Comparison of ENCODE assay signal across 37 cellular contexts in genomic region chr6:17206566-17207072, GRCh38.
"Had no signal": no experiment of that assay in that cellular context is flagged by ENCODE, and none has a peak within 500 bp of the region (broad histone marks: within the 10 kb centered on the region; RNA-seq: fewer than 3 reads in every experiment).

No MANE protein-coding gene starts in this region.

- FAIRE-seq: astrocyte, TTC549 had no signal

- H3K27ac ChIP-seq: adrenal gland, body of pancreas, brain microvascular endothelial cell, breast epithelium, VCaP had no signal

- H3K9me3 ChIP-seq: adrenal gland, body of pancreas had no signal

- DNase-seq: activated B cell treated with CpG ODN at 0.5 μM for 24 hours; activated CD4-positive, alpha-beta memory T cell treated with anti-CD3 and anti-CD28 coated beads for 36 hours; activated CD4-positive, alpha-beta T cell treated with anti-CD3 and anti-CD28 coated beads for 4 hours; activated CD4-positive, alpha-beta T cell treated with anti-CD3 and anti-CD28 coated beads, Interleukin-2, amount 10 ng/mL, durations not matched to agents 24 days and 14 days; activated CD4-positive, alpha-beta T cell treated with anti-CD3 and anti-CD28 coated beads, Interleukin-2, amount 50 U/mL, for 1 hour; activated CD4-positive, alpha-beta T cell treated with anti-CD3 and anti-CD28 coated beads, Interleukin-2, amount 50 U/mL, for 4 hours; activated CD4-positive, CD25-positive, alpha-beta regulatory T cell treated with anti-CD3 and anti-CD28 coated beads, Interleukin-2, amount 50 U/mL, for 72 hours; activated CD8-positive, alpha-beta memory T cell treated with anti-CD3 and anti-CD28 coated beads, Interleukin-2, amount 50 U/mL, for 4 hours; activated CD8-positive, alpha-beta T cell treated with anti-CD3 and anti-CD28 coated beads for 36 hours; activated effector memory CD4-positive, alpha-beta T cell treated with anti-CD3 and anti-CD28 coated beads, Interleukin-2, amount 50 U/mL, for 16 hours; activated gamma-delta T cell treated with Interleukin-2 at 50 U/mL for 16 hours; activated naive CD4-positive, alpha-beta T cell; activated naive CD4-positive, alpha-beta T cell treated with anti-CD3 and anti-CD28 coated beads for 36 hours; activated naive CD4-positive, alpha-beta T cell treated with anti-CD3 and anti-CD28 coated beads, Interleukin-2, amount 50 U/mL, for 16 hours; activated naive CD8-positive, alpha-beta T cell treated with anti-CD3 and anti-CD28 coated beads for 36 hours; activated T-cell treated with anti-CD3 and anti-CD28 coated beads for 4 hours; activated T-cell treated with anti-CD3 and anti-CD28 coated beads, Interleukin-2, amount 50 U/mL, for 1 hour; activated T-cell treated with anti-CD3 and anti-CD28 coated beads, Interleukin-2, amount 50 U/mL, for 4 hours; activated T-cell treated with anti-CD3 and anti-CD28 coated beads, Interleukin-2, amount 50 U/mL, for 72 hours; adrenal gland; amniotic stem cell; aorta; body of pancreas; brain microvascular endothelial cell; central memory CD4-positive, alpha-beta T cell; T-helper 1 cell; T-helper 2 cell; T-helper 9 cell had no signal

- H3K9me3 Mint-ChIP-seq: activated CD4-positive, alpha-beta memory T cell treated with anti-CD3 and anti-CD28 coated beads for 36 hours; activated CD4-positive, alpha-beta T cell treated with anti-CD3 and anti-CD28 coated beads, Interleukin-2, amount 10 ng/mL, durations not matched to agents 24 days and 14 days; activated CD8-positive, alpha-beta T cell treated with anti-CD3 and anti-CD28 coated beads for 36 hours; activated naive CD4-positive, alpha-beta T cell treated with anti-CD3 and anti-CD28 coated beads for 36 hours; activated naive CD4-positive, alpha-beta T cell treated with anti-CD3 and anti-CD28 coated beads, Interleukin-2, amount 50 U/mL, for 72 hours; activated naive CD8-positive, alpha-beta T cell treated with anti-CD3 and anti-CD28 coated beads for 36 hours; activated T-cell treated with anti-CD3 and anti-CD28 coated beads, Interleukin-2, amount 50 U/mL, for 4 hours; activated T-helper 17 cell treated with anti-CD3 and anti-CD28 coated beads, Interleukin-2, amount 50 U/mL, for 72 hours; T-helper 2 cell treated with Interferon-gamma antibody and Interleukin-4, amounts not matched to agents 5 μg/mL and 100 μg/mL, for 36 hours had no signal

- H3K36me3 ChIP-seq: adrenal gland, brain microvascular endothelial cell, breast epithelium had no signal

- H3K36me3 Mint-ChIP-seq: activated CD4-positive, alpha-beta memory T cell treated with anti-CD3 and anti-CD28 coated beads for 36 hours; activated naive CD8-positive, alpha-beta T cell treated with anti-CD3 and anti-CD28 coated beads for 36 hours had no signal

- H3K27ac Mint-ChIP-seq: activated B cell treated with CpG ODN at 0.5 μM for 24 hours; activated CD4-positive, alpha-beta memory T cell treated with anti-CD3 and anti-CD28 coated beads for 36 hours; activated CD4-positive, alpha-beta T cell treated with anti-CD3 and anti-CD28 coated beads, Interleukin-2, amount 10 ng/mL, durations not matched to agents 24 days and 14 days; activated CD8-positive, alpha-beta T cell treated with anti-CD3 and anti-CD28 coated beads for 36 hours; activated naive CD4-positive, alpha-beta T cell treated with anti-CD3 and anti-CD28 coated beads for 36 hours; activated naive CD4-positive, alpha-beta T cell treated with anti-CD3 and anti-CD28 coated beads, Interleukin-2, amount 50 U/mL, for 72 hours; activated naive CD8-positive, alpha-beta T cell treated with anti-CD3 and anti-CD28 coated beads for 36 hours; activated T-cell treated with anti-CD3 and anti-CD28 coated beads, Interleukin-2, amount 50 U/mL, for 72 hours; activated T-helper 1 cell treated with anti-CD3 and anti-CD28 coated beads, Interleukin-12 subunit alpha, Interleukin-12 subunit beta, Interleukin-2, Interleukin-4 antibody, amounts not matched to agents 30 ng/mL and 10 ng/mL and 1 ng/mL, durations not matched to agents 14 hours and 24 hours and 36 hours; activated T-helper 17 cell treated with anti-CD3 and anti-CD28 coated beads, Interleukin-2, amount 50 U/mL, for 72 hours; T-helper 1 cell treated with Interleukin-12 subunit alpha and Interleukin-12 subunit beta and Interleukin-4 antibody, amounts not matched to agents 30 μg/mL and 1 μg/mL, for 36 hours; T-helper 2 cell treated with Interferon-gamma antibody and Interleukin-4, amounts not matched to agents 5 μg/mL and 100 μg/mL, for 36 hours had no signal

- H3K4me1 Mint-ChIP-seq: activated B cell treated with CpG ODN at 0.5 μM for 24 hours; activated CD4-positive, alpha-beta T cell treated with anti-CD3 and anti-CD28 coated beads, Interleukin-2, amount 10 ng/mL, durations not matched to agents 24 days and 14 days; activated naive CD8-positive, alpha-beta T cell treated with anti-CD3 and anti-CD28 coated beads for 36 hours; activated T-helper 17 cell treated with anti-CD3 and anti-CD28 coated beads, Interleukin-2, amount 50 U/mL, for 72 hours had no signal

- H3K27me3 Mint-ChIP-seq: activated B cell treated with CpG ODN at 0.5 μM for 24 hours; activated CD4-positive, alpha-beta memory T cell treated with anti-CD3 and anti-CD28 coated beads for 36 hours; activated CD4-positive, alpha-beta T cell treated with anti-CD3 and anti-CD28 coated beads, Interleukin-2, amount 10 ng/mL, durations not matched to agents 24 days and 14 days had no signal

- ATAC-seq: activated CD8-positive, alpha-beta T cell treated with anti-CD3 and anti-CD28 coated beads for 36 hours; activated naive CD4-positive, alpha-beta T cell treated with anti-CD3 and anti-CD28 coated beads, Interleukin-2, amount 50 U/mL, for 72 hours; activated T-cell treated with anti-CD3 and anti-CD28 coated beads, Interleukin-2, amount 50 U/mL, for 4 hours; activated T-cell treated with anti-CD3 and anti-CD28 coated beads, Interleukin-2, amount 50 U/mL, for 72 hours; activated T-helper 17 cell treated with anti-CD3 and anti-CD28 coated beads, Interleukin-2, amount 50 U/mL, for 72 hours; body of pancreas had no signal

- H3K4me3 ChIP-seq: adrenal gland, body of pancreas, breast epithelium had no signal

- H3K4me3 Mint-ChIP-seq: activated B cell treated with CpG ODN at 0.5 μM for 24 hours; activated CD4-positive, alpha-beta memory T cell treated with anti-CD3 and anti-CD28 coated beads for 36 hours; activated CD4-positive, alpha-beta T cell treated with anti-CD3 and anti-CD28 coated beads, Interleukin-2, amount 10 ng/mL, durations not matched to agents 24 days and 14 days; activated CD8-positive, alpha-beta T cell treated with anti-CD3 and anti-CD28 coated beads for 36 hours; activated naive CD4-positive, alpha-beta T cell treated with anti-CD3 and anti-CD28 coated beads for 36 hours; activated naive CD8-positive, alpha-beta T cell treated with anti-CD3 and anti-CD28 coated beads for 36 hours; activated T-cell treated with anti-CD3 and anti-CD28 coated beads, Interleukin-2, amount 50 U/mL, for 4 hours; activated T-cell treated with anti-CD3 and anti-CD28 coated beads, Interleukin-2, amount 50 U/mL, for 72 hours; activated T-helper 1 cell treated with anti-CD3 and anti-CD28 coated beads, Interleukin-12 subunit alpha, Interleukin-12 subunit beta, Interleukin-2, Interleukin-4 antibody, amounts not matched to agents 30 ng/mL and 10 ng/mL and 1 ng/mL, durations not matched to agents 14 hours and 24 hours and 36 hours; activated T-helper 17 cell treated with anti-CD3 and anti-CD28 coated beads, Interleukin-2, amount 50 U/mL, for 72 hours; T-helper 1 cell treated with Interleukin-12 subunit alpha and Interleukin-12 subunit beta and Interleukin-4 antibody, amounts not matched to agents 30 μg/mL and 1 μg/mL, for 36 hours; T-helper 2 cell treated with Interferon-gamma antibody and Interleukin-4, amounts not matched to agents 5 μg/mL and 100 μg/mL, for 36 hours had no signal

- H3K27me3 ChIP-seq: adrenal gland, body of pancreas, brain microvascular endothelial cell, breast epithelium had no signal

- H3K4me1 ChIP-seq: adrenal gland, body of pancreas, breast epithelium had no signal
